In genomic region chr18:29147944-29148343, GRCh38 we compare ENCODE assay signal across 11 cellular contexts.
DNase-seq lines count a peak whose midpoint lies in the region; ATAC-seq and TF ChIP-seq lines count a peak whose summit lies in the region.
"Had no signal": no experiment of that assay in that cellular context is flagged by ENCODE, and none has a peak within 500 bp of the region (broad histone marks: within the 10 kb centered on the region; RNA-seq: fewer than 3 reads in every experiment).

No MANE protein-coding gene starts in this region.

- no peaks in the 10 kb centered on the region for H3K9me3 ChIP-seq in adipocyte (ENCODE audit: control insufficient read depth, low read length)
- no peaks in the 10 kb centered on the region for H3K9me3 ChIP-seq in effector memory CD4-positive, alpha-beta T cell (ENCODE audit: control insufficient read depth, low read length)
- H3K9me3 ChIP-seq: heart left ventricle had no signal

- H3K9ac ChIP-seq in adipocyte (ENCODE audit: low read length): no peak overlapping the region

- no peak for TF ChIP-seq CTCF in omental fat pad (IDR thresholded peaks at IDR 0.05)

- DNase-seq in CD1c-positive myeloid dendritic cell (ENCODE audit: extremely low spot score) (peak; percentile 53), HPDE6-E6E7 (ENCODE audit: extremely low spot score) (peak; percentile 22), adipocyte (ENCODE audit: low read depth) (peak; percentile 66), islet precursor cell (peak; percentile 68), globus pallidus (ENCODE audit: low spot score) (no peak), omental fat pad (ENCODE audit: low spot score) (no peak)
- no peak for DNase-seq in effector memory CD4-positive, alpha-beta T cell
- no peak for DNase-seq in activated naive CD4-positive, alpha-beta T cell treated with anti-CD3 and anti-CD28 coated beads, Interleukin-2, amount 50 U/mL, for 16 hours
- DNase-seq: activated B cell treated with CpG ODN at 0.5 μM for 24 hours, heart left ventricle, NCI-H2107 had no signal

- no peaks in the 10 kb centered on the region for H3K27me3 ChIP-seq in adipocyte (replicated peaks; ENCODE audit: control insufficient read depth, insufficient read depth, low read length)
- no peaks in the 10 kb centered on the region for H3K27me3 ChIP-seq in effector memory CD4-positive, alpha-beta T cell (replicated peaks; ENCODE audit: control insufficient read depth, insufficient read depth, low read length, poor library complexity, severe bottlenecking)
- H3K27me3 ChIP-seq: heart left ventricle had no signal

- no peak for ATAC-seq in omental fat pad (ENCODE audit: low FRiP score)

- no peaks in the 10 kb centered on the region for H3K4me1 ChIP-seq in adipocyte (ENCODE audit: control insufficient read depth, insufficient read depth, low read length)
- H3K4me1 ChIP-seq in effector memory CD4-positive, alpha-beta T cell (ENCODE audit: control insufficient read depth, insufficient read depth, low read length, poor library complexity, severe bottlenecking): no peaks in the 10 kb centered on the region
- H3K4me1 ChIP-seq: heart left ventricle had no signal

- no peak overlapping the region for H3K27ac ChIP-seq in effector memory CD4-positive, alpha-beta T cell (ENCODE audit: insufficient read depth, low read length, poor library complexity, severe bottlenecking)
- H3K27ac ChIP-seq: heart left ventricle had no signal

- no peaks in the 10 kb centered on the region for H3K36me3 ChIP-seq in adipocyte (ENCODE audit: control insufficient read depth, insufficient read depth, low read length, severe bottlenecking)
- no peaks in the 10 kb centered on the region for H3K36me3 ChIP-seq in effector memory CD4-positive, alpha-beta T cell (ENCODE audit: control insufficient read depth, insufficient read depth, low read length)
- H3K36me3 ChIP-seq: heart left ventricle had no signal

- peak overlapping the region; percentile 55 for H3K4me3 ChIP-seq in adipocyte (ENCODE audit: low read length)
- no peak overlapping the region for H3K4me3 ChIP-seq in effector memory CD4-positive, alpha-beta T cell (ENCODE audit: insufficient read depth, low read depth, low read length, poor library complexity, severe bottlenecking)
- H3K4me3 ChIP-seq: heart left ventricle had no signal

Comparison
In these comparisons a context has a peak if more than half of its experiments do, and no peak if none do; other contexts are left out.
1. DNase-seq: peak in CD1c-positive myeloid dendritic cell (single experiment), HPDE6-E6E7 (single experiment), adipocyte (single experiment) and islet precursor cell (single experiment); none in globus pallidus (single experiment), effector memory CD4-positive, alpha-beta T cell (0 of 3), omental fat pad (single experiment) and activated naive CD4-positive, alpha-beta T cell treated with anti-CD3 and anti-CD28 coated beads, Interleukin-2, amount 50 U/mL, for 16 hours (single experiment).